Comparison of ENCODE assay signal across 1 cellular context in the genomic region with DNA sequence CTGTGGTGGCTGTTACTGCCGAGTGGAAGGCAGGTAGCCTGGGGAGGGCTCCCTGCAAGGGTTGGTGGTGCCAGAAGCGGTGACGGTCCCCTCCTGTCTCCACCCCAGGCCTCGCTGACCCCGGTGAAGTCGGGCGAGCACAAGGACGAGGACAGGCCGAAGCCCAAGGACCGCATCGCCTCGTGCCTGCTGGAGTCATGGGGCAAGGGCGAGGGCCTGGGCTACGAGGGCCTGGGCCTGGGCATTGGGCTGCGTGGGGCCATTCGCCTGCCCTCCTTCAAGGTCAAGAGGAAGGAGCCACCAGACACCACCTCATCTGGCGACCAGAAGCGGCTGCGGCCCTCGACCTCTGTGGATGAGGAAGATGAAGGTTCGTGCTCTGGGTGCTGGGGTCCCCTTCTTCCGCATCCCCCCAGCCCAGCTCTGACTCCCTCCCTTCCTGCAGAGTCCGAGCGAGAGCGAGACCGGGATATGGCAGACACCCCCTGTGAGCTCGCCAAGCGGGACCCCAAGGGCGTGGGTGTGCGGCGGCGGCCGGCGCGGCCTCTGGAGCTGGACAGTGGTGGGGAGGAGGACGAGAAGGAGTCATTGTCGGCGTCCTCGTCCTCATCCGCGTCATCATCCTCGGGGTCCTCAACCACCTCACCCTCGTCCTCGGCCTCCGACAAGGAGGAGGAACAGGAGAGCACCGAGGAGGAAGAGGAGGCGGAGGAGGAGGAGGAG.
TF ChIP-seq lines count a peak whose summit lies in the region.

No MANE protein-coding gene starts in this region.

TF ChIP-seq in HCT116, 20 proteins besides CTCF, POLR2A, EP300 and RAD21 (continued from another document):
- TF ChIP-seq, protein P1, sequence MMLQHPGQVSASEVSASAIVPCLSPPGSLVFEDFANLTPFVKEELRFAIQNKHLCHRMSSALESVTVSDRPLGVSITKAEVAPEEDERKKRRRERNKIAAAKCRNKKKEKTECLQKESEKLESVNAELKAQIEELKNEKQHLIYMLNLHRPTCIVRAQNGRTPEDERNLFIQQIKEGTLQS (IDR thresholded peaks at IDR 0.05): no peak
- TF ChIP-seq EZH2phosphoT487 (IDR thresholded peaks at IDR 0.05; ENCODE audit: borderline replicate concordance) (no peak), ZNF274 (IDR thresholded peaks at IDR 0.05; ENCODE audit: low read depth, low read length) (no peak), TCF7L2 (IDR thresholded peaks at IDR 0.05; ENCODE audit: borderline replicate concordance, extremely low read depth, insufficient read depth, insufficient read length) (no peak), FOSL1 (IDR thresholded peaks at IDR 0.05; ENCODE audit: low read depth) (no peak)
- TF ChIP-seq, protein P2, sequence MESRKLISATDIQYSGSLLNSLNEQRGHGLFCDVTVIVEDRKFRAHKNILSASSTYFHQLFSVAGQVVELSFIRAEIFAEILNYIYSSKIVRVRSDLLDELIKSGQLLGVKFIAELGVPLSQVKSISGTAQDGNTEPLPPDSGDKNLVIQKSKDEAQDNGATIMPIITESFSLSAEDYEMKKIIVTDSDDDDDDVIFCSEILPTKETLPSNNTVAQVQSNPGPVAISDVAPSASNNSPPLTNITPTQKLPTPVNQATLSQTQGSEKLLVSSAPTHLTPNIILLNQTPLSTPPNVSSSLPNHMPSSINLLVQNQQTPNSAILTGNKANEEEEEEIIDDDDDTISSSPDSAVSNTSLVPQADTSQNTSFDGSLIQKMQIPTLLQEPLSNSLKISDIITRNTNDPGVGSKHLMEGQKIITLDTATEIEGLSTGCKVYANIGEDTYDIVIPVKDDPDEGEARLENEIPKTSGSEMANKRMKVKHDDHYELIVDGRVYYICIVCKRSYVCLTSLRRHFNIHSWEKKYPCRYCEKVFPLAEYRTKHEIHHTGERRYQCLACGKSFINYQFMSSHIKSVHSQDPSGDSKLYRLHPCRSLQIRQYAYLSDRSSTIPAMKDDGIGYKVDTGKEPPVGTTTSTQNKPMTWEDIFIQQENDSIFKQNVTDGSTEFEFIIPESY (IDR thresholded peaks at IDR 0.05; ENCODE audit: extremely low read depth, insufficient replicate concordance, low read length): no peak
